In the genomic region with DNA sequence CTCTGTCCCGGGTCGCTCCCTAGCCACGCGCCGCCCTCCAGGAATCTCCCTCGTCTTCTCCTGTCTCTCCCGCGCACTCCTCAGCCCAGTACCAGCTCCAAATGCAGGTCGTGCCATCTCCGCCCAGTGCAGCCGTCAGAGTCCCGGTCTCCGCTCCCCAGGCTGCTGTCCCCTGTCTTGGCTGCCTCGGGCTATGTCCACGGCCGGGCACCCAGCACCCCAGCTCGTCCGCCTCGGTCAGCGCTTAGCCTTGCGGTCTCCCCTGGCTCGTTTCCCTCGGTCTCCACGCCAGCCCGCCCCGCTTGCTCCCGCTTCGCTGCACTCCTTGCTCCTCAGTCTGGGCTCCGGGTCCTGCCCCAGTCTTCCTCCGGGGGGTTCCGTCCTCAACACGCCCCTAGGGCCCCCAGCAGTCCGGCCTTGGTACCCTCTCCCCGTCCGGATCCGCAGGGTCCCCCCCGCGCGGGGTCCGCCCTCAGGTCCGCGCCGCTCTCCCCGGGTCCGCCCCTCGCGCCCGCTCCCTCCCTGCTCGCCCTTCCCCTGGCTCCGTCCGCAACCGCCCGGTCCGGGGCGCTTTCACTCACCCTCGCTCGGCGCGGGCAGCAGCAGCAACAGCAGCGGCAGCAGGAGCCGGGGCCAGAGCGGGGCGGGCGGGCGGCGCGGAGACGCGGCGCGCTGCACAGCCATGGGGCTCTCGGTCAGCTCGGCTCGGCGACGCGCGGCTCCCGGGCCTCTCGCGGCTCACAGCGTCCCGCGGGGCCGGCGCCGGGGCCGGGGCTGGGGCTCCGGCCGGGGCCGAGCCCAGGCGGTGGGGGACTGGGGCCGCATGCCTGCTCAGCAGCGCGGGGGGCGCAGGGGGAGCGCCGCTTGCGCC, we compare ENCODE assay signal across 8 cellular contexts. TPM values are rescaled to one million over a fixed set of nuclear protein-coding genes. Genes with fewer than 3 reads are reported as not detected.
DNase-seq lines count a peak whose midpoint lies in the region; ATAC-seq and TF ChIP-seq lines count a peak whose summit lies in the region.

No MANE protein-coding gene starts in this region.

- H3K27ac ChIP-seq in right cardiac atrium (ENCODE audit: low read length) = no peak overlapping the region
- H3K27ac ChIP-seq in psoas muscle = no peak overlapping the region

- no peak for DNase-seq in activated naive CD4-positive, alpha-beta T cell treated with Interleukin-2 at 50 U/mL for 16 hours
- DNase-seq in right cardiac atrium (peak in 2 of 3 donors; percentile 59 to 68), psoas muscle (peak in 1 of 2 donors; percentile 24), DMS79 treated with DMSO at 0.1 percent for 48 hours (lab: John Stamatoyannopoulos, UW) (no peak), HPDE6-E6E7 (ENCODE audit: extremely low spot score) (no peak)
- no peak for DNase-seq in stimulated activated naive CD4-positive, alpha-beta T cell (lab: John Stamatoyannopoulos, UW)

- peaks cover 0 to 6% of the 10 kb centered on the region in 2 donors for H3K36me3 ChIP-seq in psoas muscle (ENCODE audit: insufficient read depth in 1 of 2, low read depth in 1 of 2)

- H3K27me3 Mint-ChIP-seq in activated naive CD4-positive, alpha-beta T cell treated with anti-CD3 and anti-CD28 coated beads, Interleukin-2, amount 50 U/mL, for 24 hours = peaks cover 48% of the 10 kb centered on the region
- H3K27me3 Mint-ChIP-seq in activated naive CD8-positive, alpha-beta T cell = peaks cover 46% of the 10 kb centered on the region

- H3K27me3 ChIP-seq in right cardiac atrium (ENCODE audit: control insufficient read depth, insufficient read depth) = no peaks in the 10 kb centered on the region
- H3K27me3 ChIP-seq in psoas muscle (ENCODE audit: insufficient read depth in 3 of 3, low read length in 2 of 3) = peaks cover 0 to 9% (median 6%) of the 10 kb centered on the region in 3 donors

- no peak for TF ChIP-seq CTCF in psoas muscle (IDR thresholded peaks at IDR 0.05)

- H3K4me3 ChIP-seq in right cardiac atrium (ENCODE audit: low read length) (peak overlapping the region; percentile 81), psoas muscle (peak overlapping the region; percentile 85)

- H3K4me3 Mint-ChIP-seq in activated naive CD4-positive, alpha-beta T cell treated with anti-CD3 and anti-CD28 coated beads, Interleukin-2, amount 50 U/mL, for 24 hours = peak overlapping the region; percentile 80
- H3K4me3 Mint-ChIP-seq in activated naive CD8-positive, alpha-beta T cell = peak overlapping the region; percentile 79

- ATAC-seq in right cardiac atrium = peak; percentile 61
- ATAC-seq in psoas muscle = peak; percentile 64 to 82 (median 69)

- no peaks in the 10 kb centered on the region for H3K9me3 Mint-ChIP-seq in activated naive CD4-positive, alpha-beta T cell treated with anti-CD3 and anti-CD28 coated beads, Interleukin-2, amount 50 U/mL, for 24 hours
- no peaks in the 10 kb centered on the region for H3K9me3 Mint-ChIP-seq in activated naive CD8-positive, alpha-beta T cell (ENCODE audit: low read depth)

- peak overlapping the region; percentile 59 for H3K27ac Mint-ChIP-seq in activated naive CD4-positive, alpha-beta T cell treated with anti-CD3 and anti-CD28 coated beads, Interleukin-2, amount 50 U/mL, for 24 hours
- no peak overlapping the region for H3K27ac Mint-ChIP-seq in activated naive CD8-positive, alpha-beta T cell

- H3K4me1 Mint-ChIP-seq in activated naive CD4-positive, alpha-beta T cell treated with anti-CD3 and anti-CD28 coated beads, Interleukin-2, amount 50 U/mL, for 24 hours = peaks cover 20% of the 10 kb centered on the region
- peaks cover 18% of the 10 kb centered on the region for H3K4me1 Mint-ChIP-seq in activated naive CD8-positive, alpha-beta T cell (ENCODE audit: low read depth)

- intact Hi-C loops in right cardiac atrium (cut with DNase I) = no loop called here
- intact Hi-C loops in psoas muscle (cut with DNase I) = no loop called here

- H3K9me3 ChIP-seq in right cardiac atrium (ENCODE audit: control insufficient read depth, low read length) (no peaks in the 10 kb centered on the region), psoas muscle (no peaks in the 10 kb centered on the region)

- H3K4me1 ChIP-seq in right cardiac atrium (ENCODE audit: control insufficient read depth, insufficient read depth, low read length) = peaks cover 6% of the 10 kb centered on the region
- peaks cover 8% of the 10 kb centered on the region for H3K4me1 ChIP-seq in psoas muscle

- WGBS in right cardiac atrium = under 1% methylated on average over 99 of the region's 99 CpGs
- 0 to 1% (median 1%) methylated on average over 36 to 99 of the region's 99 CpGs for WGBS in psoas muscle, 3 donors

- H3K36me3 Mint-ChIP-seq in activated naive CD4-positive, alpha-beta T cell treated with anti-CD3 and anti-CD28 coated beads, Interleukin-2, amount 50 U/mL, for 24 hours = no peaks in the 10 kb centered on the region
- no peaks in the 10 kb centered on the region for H3K36me3 Mint-ChIP-seq in activated naive CD8-positive, alpha-beta T cell

RNA-seq across cellular contexts. Expression of gene IGDCC3, which starts 0.5 kb away (rescaled TPM):
- total RNA-seq in right cardiac atrium = under 1 TPM in 2 of 4 donors, not detected in 2; 0.09 to 0.14 TPM
- 0.09 TPM for polyA plus RNA-seq in right cardiac atrium
- not detected for total RNA-seq in psoas muscle
- polyA plus RNA-seq in psoas muscle = not detected

RNA-seq across cellular contexts. Expression of gene IGDCC4, which starts 45.4 kb away (rescaled TPM):
- total RNA-seq in right cardiac atrium (1 to 10 TPM; 1.6 to 5.3 (median 4.4) TPM), psoas muscle (10 to 100 TPM in 2 of 4 donors, 1 to 10 TPM in 2; 4.8 to 34.1 (median 10.4) TPM)
- polyA plus RNA-seq in right cardiac atrium (2.2 TPM), psoas muscle (1 to 10 TPM; 2.7 to 4.6 (median 3.8) TPM)

Comparison
In these comparisons a context has a peak if more than half of its experiments do, and no peak if none do; other contexts are left out.
1. DNase-seq: peak in right cardiac atrium (2 of 3); none in activated naive CD4-positive, alpha-beta T cell treated with Interleukin-2 at 50 U/mL for 16 hours (single experiment), DMS79 treated with DMSO at 0.1 percent for 48 hours (single experiment), stimulated activated naive CD4-positive, alpha-beta T cell (0 of 6) and HPDE6-E6E7 (single experiment).